9 cellular contexts compared by ENCODE assay signal in the genomic region with DNA sequence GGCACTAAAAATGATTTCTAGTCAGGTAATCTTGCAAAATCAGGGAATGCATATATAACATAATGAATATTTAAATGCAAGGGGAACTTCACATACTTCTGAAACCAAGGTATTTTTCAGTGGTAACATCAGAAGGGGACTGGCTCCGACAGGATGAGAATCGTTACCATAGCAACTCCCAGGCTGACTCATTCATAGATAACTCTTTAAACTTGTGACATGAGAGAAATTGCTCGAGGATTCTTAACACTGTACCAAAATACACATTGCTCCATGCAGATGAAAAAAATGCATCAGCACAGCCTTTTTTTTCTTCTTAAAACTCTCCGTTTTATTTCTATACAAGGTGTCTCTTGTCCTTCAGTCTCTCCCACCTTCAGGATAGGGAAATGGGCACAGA.
DNase-seq lines count a peak whose midpoint lies in the region; ATAC-seq and TF ChIP-seq lines count a peak whose summit lies in the region.
"Had no signal": no experiment of that assay in that cellular context is flagged by ENCODE, and none has a peak within 500 bp of the region (broad histone marks: within the 10 kb centered on the region; RNA-seq: fewer than 3 reads in every experiment).

No MANE protein-coding gene starts in this region.

- no peaks in the 10 kb centered on the region for H3K36me3 ChIP-seq in stomach

- no peak overlapping the region for H3K27ac ChIP-seq in stomach
- H3K27ac ChIP-seq: epithelial cell of prostate had no signal

- no peak overlapping the region for H3K27ac Mint-ChIP-seq in HFFc6

- DNase-seq in HFFc6: peak; percentile 40
- DNase-seq in MV-4-11 (lab: John Stamatoyannopoulos, UW): peak; percentile 58
- peak; percentile 80 for DNase-seq in kidney glomerular epithelial cell (lab: John Stamatoyannopoulos, UW)
- DNase-seq in SIG-M5 (lab: John Stamatoyannopoulos, UW): no peak
- no peak for DNase-seq in stomach
- DNase-seq in left colon: no peak
- DNase-seq in KBM-7: no peak

- H3K4me3 Mint-ChIP-seq in HFFc6: no peak overlapping the region

- no peaks in the 10 kb centered on the region for H3K27me3 Mint-ChIP-seq in HFFc6 (ENCODE audit: insufficient read depth)

- H3K9me3 Mint-ChIP-seq in HFFc6: no peaks in the 10 kb centered on the region

- H3K4me1 ChIP-seq in stomach: no peaks in the 10 kb centered on the region

- WGBS in stomach, 5 donors: 27 to 36% (median 32%) methylated on average over 4 of the region's 4 CpGs

- TF ChIP-seq CTCF in HFFc6 (IDR thresholded peaks at IDR 0.05) (no peak), stomach (IDR thresholded peaks at IDR 0.05) (no peak)

- H3K4me3 ChIP-seq in stomach: no peak overlapping the region

- in situ Hi-C loops in KBM-7 (cut with MboI; ENCODE audit: low pct_unique_long_range_greater_than_20kb, low sequenced_read_pairs): no loop called here

- ATAC-seq in GM18868 (IDR thresholded peaks at IDR 0.05; ENCODE audit: unreplicated experiment) (peak; percentile 99), left colon (no peak)

- no peak for TF ChIP-seq POLR2A in stomach (IDR thresholded peaks at IDR 0.05)

- intact Hi-C loops in stomach (cut with DNase I; ENCODE audit: low total_unique reads) (no loop called here), left colon (cut with DNase I, micrococcal nuclease) (no loop called here)

- H3K36me3 Mint-ChIP-seq in HFFc6 (ENCODE audit: low read depth): no peaks in the 10 kb centered on the region

- H3K4me1 Mint-ChIP-seq in HFFc6 (ENCODE audit: low read depth): no peaks in the 10 kb centered on the region

- no peaks in the 10 kb centered on the region for H3K27me3 ChIP-seq in stomach

- H3K9me3 ChIP-seq in stomach: no peaks in the 10 kb centered on the region

- no peak for TF ChIP-seq EP300 in stomach (IDR thresholded peaks at IDR 0.05)

Comparison
In these comparisons a context has a peak if more than half of its experiments do, and no peak if none do; other contexts are left out.
1. DNase-seq: peak in HFFc6 (single experiment), MV-4-11 (single experiment) and kidney glomerular epithelial cell (single experiment); none in SIG-M5 (single experiment), stomach (single experiment), left colon (0 of 2) and KBM-7 (single experiment).